Comparison of ENCODE assay signal across 8 cellular contexts in the genomic region with DNA sequence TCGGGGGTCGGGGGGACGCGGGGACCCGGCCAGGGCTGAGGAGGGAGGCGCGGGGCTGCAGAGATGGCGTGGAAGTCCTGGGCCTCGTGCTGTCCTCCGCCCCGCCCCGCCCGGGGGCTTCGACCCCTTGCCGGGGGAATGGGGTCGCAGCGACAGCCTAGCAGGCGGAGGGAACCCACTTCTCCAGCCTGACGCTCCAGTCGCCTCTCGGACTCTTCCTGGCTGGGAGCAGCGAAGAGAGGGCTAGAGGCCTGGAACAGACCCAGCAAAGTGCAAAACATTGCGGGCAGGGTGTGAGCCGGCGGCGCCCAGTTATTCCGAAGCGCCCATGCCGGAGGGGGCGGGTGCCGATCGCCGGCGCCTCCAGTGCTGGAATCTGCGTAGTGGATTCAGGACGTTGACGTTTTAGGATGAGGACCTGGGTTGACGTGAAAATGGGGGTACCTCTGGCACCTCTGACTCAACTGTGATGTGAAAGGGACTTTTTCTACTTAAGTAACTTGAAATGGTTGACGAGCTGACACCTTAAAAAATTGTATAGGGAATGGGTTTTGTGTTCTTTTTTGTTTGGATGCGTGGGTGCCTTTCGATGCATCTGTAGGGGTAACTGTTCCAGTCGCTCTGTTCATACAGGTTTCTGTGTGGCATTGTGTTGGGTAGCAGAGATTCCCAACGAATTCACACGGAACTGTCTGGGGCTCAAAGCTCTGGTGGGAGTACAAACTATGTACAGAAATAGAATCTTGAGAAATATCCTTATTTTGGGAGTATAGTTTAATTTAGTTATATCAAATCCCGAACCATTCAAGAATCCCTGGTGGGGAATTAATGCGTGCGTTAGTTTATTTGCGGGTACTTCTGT. TPM values are rescaled to one million over a fixed set of nuclear protein-coding genes. Genes with fewer than 3 reads are reported as not detected.
DNase-seq lines count a peak whose midpoint lies in the region; ATAC-seq, FAIRE-seq and TF ChIP-seq lines count a peak whose summit lies in the region.

No MANE protein-coding gene starts in this region.

- FAIRE-seq in GM12892 (lab: Jason Lieb, UNC), result no peak

- H3K4me1 ChIP-seq in RWPE2 (ENCODE audit: insufficient read depth, poor library complexity, severe bottlenecking), result no peaks in the 10 kb centered on the region
- peaks cover 6% of the 10 kb centered on the region for H3K4me1 ChIP-seq in psoas muscle

- no peak for TF ChIP-seq POLR2A in GM12892 (IDR thresholded peaks at IDR 0.05; ENCODE audit: low read depth, low read length)

- no peaks in the 10 kb centered on the region for H3K9me3 ChIP-seq in RWPE2 (ENCODE audit: severe bottlenecking)
- no peaks in the 10 kb centered on the region for H3K9me3 ChIP-seq in psoas muscle

- 0 out of 3 replicates have a peak, but pooled peaks have one; percentile 28 for ATAC-seq in RWPE2 (ENCODE audit: low read depth)
- ATAC-seq in left ventricle myocardium superior, result peak; percentile 35
- no peak for ATAC-seq in psoas muscle

- peak; percentile 21 for DNase-seq in DMS53 treated with DMSO at 0.1 percent for 48 hours (lab: John Stamatoyannopoulos, UW; ENCODE audit: unreplicated experiment)
- DNase-seq in RWPE2 (ENCODE audit: low spot score), result no peak
- DNase-seq in left ventricle myocardium superior, result no peak
- DNase-seq in psoas muscle, result no peak
- DNase-seq in central memory CD4-positive, alpha-beta T cell, result no peak
- no peak for DNase-seq in NCI-H2196 treated with DMSO at 0.1 percent for 48 hours (lab: John Stamatoyannopoulos, UW; ENCODE audit: unreplicated experiment)
- no peak for DNase-seq in GM12892 (ENCODE audit: insufficient read length)
- DNase-seq in SKM-1 (lab: John Stamatoyannopoulos, UW; ENCODE audit: unreplicated experiment), result no peak

- TF ChIP-seq CTCF in RWPE2 (IDR thresholded peaks at IDR 0.05; ENCODE audit: poor library complexity, severe bottlenecking) (no peak), psoas muscle (IDR thresholded peaks at IDR 0.05) (no peak)

- H3K36me3 ChIP-seq in RWPE2 (ENCODE audit: low read depth) (no peaks in the 10 kb centered on the region), psoas muscle (ENCODE audit: insufficient read depth in 1 of 2, low read depth in 1 of 2) (no peaks in the 10 kb centered on the region)

- intact Hi-C loops in left ventricle myocardium superior (cut with micrococcal nuclease), result no loop called here
- intact Hi-C loops in psoas muscle (cut with DNase I), result no loop called here

- peaks cover 48% of the 10 kb centered on the region for H3K27me3 ChIP-seq in RWPE2 (ENCODE audit: insufficient read depth, poor library complexity, severe bottlenecking)
- peaks cover 4 to 62% (median 13%) of the 10 kb centered on the region in 3 donors for H3K27me3 ChIP-seq in psoas muscle (ENCODE audit: insufficient read depth in 3 of 3, low read length in 2 of 3)

- peak overlapping the region; percentile 20 for H3K4me3 ChIP-seq in RWPE2 (ENCODE audit: severe bottlenecking)
- H3K4me3 ChIP-seq in psoas muscle, result peak overlapping the region; percentile 73

- H3K27ac ChIP-seq in RWPE2 (ENCODE audit: poor library complexity, severe bottlenecking) (no peak overlapping the region), psoas muscle (no peak overlapping the region)

- WGBS in psoas muscle, 3 donors, result 10 to 13% (median 12%) methylated on average over 41 to 48 of the region's 48 CpGs

RNA-seq across cellular contexts. Expression of a gene that starts 1.4 kb away (rescaled TPM):
- total RNA-seq in left ventricle myocardium superior (6.7 TPM), psoas muscle (under 1 TPM in 3 of 4 donors, not detected in 1; 0.12 to 0.32 (median 0.17) TPM)
- polyA plus RNA-seq in psoas muscle, result under 1 TPM; 0.04 to 0.18 (median 0.05) TPM
- 0.08 TPM for polyA plus RNA-seq in GM12892 (2012; ENCODE audit: missing spikeins)

Comparison
In these comparisons a context has a peak if more than half of its experiments do, and no peak if none do; other contexts are left out.
1. ATAC-seq: peak in RWPE2 (single experiment) and left ventricle myocardium superior (single experiment); none in psoas muscle (0 of 4).